34 cellular contexts compared by ENCODE assay signal in the genomic region with DNA sequence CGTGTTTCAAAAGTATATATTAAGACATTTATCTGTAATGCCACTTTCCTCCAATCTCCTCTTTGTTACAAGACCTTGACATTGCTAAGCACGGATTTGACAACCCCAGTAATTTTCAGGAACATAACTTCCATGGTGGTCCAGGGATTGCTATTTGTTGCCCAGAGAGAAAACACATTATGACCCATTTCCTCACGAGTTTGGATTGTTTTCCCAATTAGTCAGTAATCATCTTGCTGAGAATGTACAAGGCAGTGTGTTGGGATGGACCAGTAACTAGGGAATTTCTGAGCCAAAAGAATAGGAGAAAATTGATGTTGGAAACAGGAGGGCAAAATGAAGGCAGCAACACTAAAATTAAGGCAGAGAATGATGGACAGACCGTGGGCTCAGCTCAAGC.
"Had no signal": no experiment of that assay in that cellular context is flagged by ENCODE, and none has a peak within 500 bp of the region (broad histone marks: within the 10 kb centered on the region; RNA-seq: fewer than 3 reads in every experiment).

No MANE protein-coding gene starts in this region.

- H3K4me3 ChIP-seq: adrenal gland, body of pancreas, esophagus squamous epithelium had no signal

- H3K9me3 ChIP-seq: adrenal gland, body of pancreas, esophagus squamous epithelium had no signal

- DNase-seq: activated CD4-positive, alpha-beta memory T cell treated with anti-CD3 and anti-CD28 coated beads for 36 hours; activated CD4-positive, alpha-beta T cell treated with anti-CD3 and anti-CD28 coated beads for 36 hours; activated CD4-positive, alpha-beta T cell treated with anti-CD3 and anti-CD28 coated beads, Interleukin-2, amount 10 ng/mL, durations not matched to agents 24 days and 14 days; activated CD4-positive, CD25-positive, alpha-beta regulatory T cell; activated CD4-positive, CD25-positive, alpha-beta regulatory T cell treated with anti-CD3 and anti-CD28 coated beads, Interleukin-2, amount 50 U/mL, for 72 hours; activated CD8-positive, alpha-beta memory T cell treated with anti-CD3 and anti-CD28 coated beads, Interleukin-2, amount 10 ng/mL, durations not matched to agents 7 days and 5 days; activated CD8-positive, alpha-beta memory T cell treated with anti-CD3 and anti-CD28 coated beads, Interleukin-2, amount 50 U/mL, for 4 hours; activated CD8-positive, alpha-beta T cell treated with anti-CD3 and anti-CD28 coated beads, Interleukin-2, amount 10 ng/mL, durations not matched to agents 7 days and 5 days; activated effector memory CD4-positive, alpha-beta T cell treated with anti-CD3 and anti-CD28 coated beads, Interleukin-2, amount 50 U/mL, for 16 hours; activated naive CD4-positive, alpha-beta T cell treated with anti-CD3 and anti-CD28 coated beads for 36 hours; activated naive CD8-positive, alpha-beta T cell treated with anti-CD3 and anti-CD28 coated beads for 36 hours; activated naive CD8-positive, alpha-beta T cell treated with anti-CD3 and anti-CD28 coated beads, Interleukin-2, amount 50 U/mL, for 24 hours; activated T-cell treated with anti-CD3 and anti-CD28 coated beads, Interleukin-2, amount 50 U/mL, for 1 hour; activated T-cell treated with anti-CD3 and anti-CD28 coated beads, Interleukin-2, amount 50 U/mL, for 48 hours; adrenal gland; amygdala; aorta; body of pancreas; caudate nucleus; cortex of kidney; dermis blood vessel endothelial cell; effector CD4-positive, alpha-beta T cell; effector memory CD8-positive, alpha-beta T cell; erythroblast; esophagus squamous epithelium; foreskin fibroblast; head of caudate nucleus; T-helper 1 cell; T-helper 17 cell; T1000 had no signal

- H3K27ac ChIP-seq: adrenal gland, body of pancreas, esophagus squamous epithelium had no signal

- H3K4me1 ChIP-seq: adrenal gland, body of pancreas, esophagus squamous epithelium had no signal

- H3K27me3 Mint-ChIP-seq: activated CD4-positive, alpha-beta memory T cell treated with anti-CD3 and anti-CD28 coated beads for 36 hours; activated CD4-positive, alpha-beta T cell treated with anti-CD3 and anti-CD28 coated beads for 36 hours; activated CD8-positive, alpha-beta memory T cell treated with anti-CD3 and anti-CD28 coated beads, Interleukin-2, amount 10 ng/mL, durations not matched to agents 7 days and 5 days; activated naive CD4-positive, alpha-beta T cell treated with anti-CD3 and anti-CD28 coated beads, Interleukin-2, amount 50 U/mL, for 24 hours; activated naive CD8-positive, alpha-beta T cell treated with anti-CD3 and anti-CD28 coated beads for 36 hours; activated naive CD8-positive, alpha-beta T cell treated with anti-CD3 and anti-CD28 coated beads, Interleukin-2, amount 50 U/mL, for 24 hours; effector memory CD8-positive, alpha-beta T cell had no signal

- H3K4me3 Mint-ChIP-seq: activated CD4-positive, alpha-beta memory T cell treated with anti-CD3 and anti-CD28 coated beads for 36 hours; activated CD4-positive, alpha-beta T cell treated with anti-CD3 and anti-CD28 coated beads for 36 hours; activated CD4-positive, alpha-beta T cell treated with anti-CD3 and anti-CD28 coated beads, Interleukin-2, amount 10 ng/mL, durations not matched to agents 24 days and 14 days; activated CD8-positive, alpha-beta memory T cell treated with anti-CD3 and anti-CD28 coated beads, Interleukin-2, amount 10 ng/mL, durations not matched to agents 7 days and 5 days; activated CD8-positive, alpha-beta T cell treated with anti-CD3 and anti-CD28 coated beads, Interleukin-2, amount 10 ng/mL, durations not matched to agents 7 days and 5 days; activated naive CD4-positive, alpha-beta T cell treated with anti-CD3 and anti-CD28 coated beads for 36 hours; activated naive CD4-positive, alpha-beta T cell treated with anti-CD3 and anti-CD28 coated beads, Interleukin-2, amount 50 U/mL, for 24 hours; activated naive CD8-positive, alpha-beta T cell treated with anti-CD3 and anti-CD28 coated beads for 36 hours; activated naive CD8-positive, alpha-beta T cell treated with anti-CD3 and anti-CD28 coated beads, Interleukin-2, amount 50 U/mL, for 24 hours; activated T-helper 1 cell treated with anti-CD3 and anti-CD28 coated beads, Interleukin-12 subunit alpha, Interleukin-12 subunit beta, Interleukin-2, Interleukin-4 antibody, amounts not matched to agents 30 ng/mL and 10 ng/mL and 1 ng/mL, durations not matched to agents 14 hours and 24 hours and 36 hours; effector memory CD8-positive, alpha-beta T cell; T-helper 17 cell; T-helper 2 cell treated with Interferon-gamma antibody and Interleukin-4, amounts not matched to agents 5 μg/mL and 100 μg/mL, for 36 hours had no signal

- H3K36me3 ChIP-seq: adrenal gland, esophagus squamous epithelium had no signal

- H3K27ac Mint-ChIP-seq: activated CD4-positive, alpha-beta memory T cell treated with anti-CD3 and anti-CD28 coated beads for 36 hours; activated CD4-positive, alpha-beta T cell treated with anti-CD3 and anti-CD28 coated beads for 36 hours; activated CD4-positive, alpha-beta T cell treated with anti-CD3 and anti-CD28 coated beads, Interleukin-2, amount 10 ng/mL, durations not matched to agents 24 days and 14 days; activated CD8-positive, alpha-beta memory T cell treated with anti-CD3 and anti-CD28 coated beads, Interleukin-2, amount 10 ng/mL, durations not matched to agents 7 days and 5 days; activated CD8-positive, alpha-beta T cell treated with anti-CD3 and anti-CD28 coated beads, Interleukin-2, amount 10 ng/mL, durations not matched to agents 7 days and 5 days; activated naive CD4-positive, alpha-beta T cell treated with anti-CD3 and anti-CD28 coated beads for 36 hours; activated naive CD4-positive, alpha-beta T cell treated with anti-CD3 and anti-CD28 coated beads, Interleukin-2, amount 50 U/mL, for 24 hours; activated naive CD8-positive, alpha-beta T cell treated with anti-CD3 and anti-CD28 coated beads for 36 hours; activated naive CD8-positive, alpha-beta T cell treated with anti-CD3 and anti-CD28 coated beads, Interleukin-2, amount 50 U/mL, for 24 hours; activated T-helper 1 cell treated with anti-CD3 and anti-CD28 coated beads, Interleukin-12 subunit alpha, Interleukin-12 subunit beta, Interleukin-2, Interleukin-4 antibody, amounts not matched to agents 30 ng/mL and 10 ng/mL and 1 ng/mL, durations not matched to agents 14 hours and 24 hours and 36 hours; activated T-helper 2 cell treated with anti-CD3 and anti-CD28 coated beads, Interferon-gamma antibody, Interleukin-2, Interleukin-4, amounts not matched to agents 10 μg/mL and 5 μg/mL and 100 μg/mL, durations not matched to agents 14 hours and 24 hours and 36 hours; effector memory CD8-positive, alpha-beta T cell; T-helper 17 cell; T-helper 2 cell treated with Interferon-gamma antibody and Interleukin-4, amounts not matched to agents 5 μg/mL and 100 μg/mL, for 36 hours had no signal

- H3K4me1 Mint-ChIP-seq: activated CD4-positive, alpha-beta T cell treated with anti-CD3 and anti-CD28 coated beads, Interleukin-2, amount 10 ng/mL, durations not matched to agents 24 days and 14 days; activated CD8-positive, alpha-beta memory T cell treated with anti-CD3 and anti-CD28 coated beads, Interleukin-2, amount 10 ng/mL, durations not matched to agents 7 days and 5 days; activated naive CD8-positive, alpha-beta T cell treated with anti-CD3 and anti-CD28 coated beads, Interleukin-2, amount 50 U/mL, for 24 hours had no signal

- H3K27me3 ChIP-seq: adrenal gland, body of pancreas, esophagus squamous epithelium had no signal

- H3K36me3 Mint-ChIP-seq: activated CD4-positive, alpha-beta memory T cell treated with anti-CD3 and anti-CD28 coated beads for 36 hours; activated CD8-positive, alpha-beta memory T cell treated with anti-CD3 and anti-CD28 coated beads, Interleukin-2, amount 10 ng/mL, durations not matched to agents 7 days and 5 days; activated naive CD4-positive, alpha-beta T cell treated with anti-CD3 and anti-CD28 coated beads, Interleukin-2, amount 50 U/mL, for 24 hours; activated naive CD8-positive, alpha-beta T cell treated with anti-CD3 and anti-CD28 coated beads for 36 hours had no signal

- ATAC-seq: activated CD4-positive, alpha-beta T cell treated with anti-CD3 and anti-CD28 coated beads for 36 hours; activated CD8-positive, alpha-beta memory T cell treated with anti-CD3 and anti-CD28 coated beads, Interleukin-2, amount 10 ng/mL, durations not matched to agents 7 days and 5 days; activated CD8-positive, alpha-beta T cell treated with anti-CD3 and anti-CD28 coated beads, Interleukin-2, amount 10 ng/mL, durations not matched to agents 7 days and 5 days; activated naive CD8-positive, alpha-beta T cell treated with anti-CD3 and anti-CD28 coated beads, Interleukin-2, amount 50 U/mL, for 24 hours; body of pancreas; effector memory CD8-positive, alpha-beta T cell; T-helper 17 cell had no signal

- H3K9me3 Mint-ChIP-seq: activated CD4-positive, alpha-beta memory T cell treated with anti-CD3 and anti-CD28 coated beads for 36 hours; activated naive CD4-positive, alpha-beta T cell treated with anti-CD3 and anti-CD28 coated beads for 36 hours; activated naive CD4-positive, alpha-beta T cell treated with anti-CD3 and anti-CD28 coated beads, Interleukin-2, amount 50 U/mL, for 24 hours; activated naive CD8-positive, alpha-beta T cell treated with anti-CD3 and anti-CD28 coated beads for 36 hours; activated naive CD8-positive, alpha-beta T cell treated with anti-CD3 and anti-CD28 coated beads, Interleukin-2, amount 50 U/mL, for 24 hours; activated T-helper 1 cell treated with anti-CD3 and anti-CD28 coated beads, Interleukin-12 subunit alpha, Interleukin-12 subunit beta, Interleukin-2, Interleukin-4 antibody, amounts not matched to agents 30 ng/mL and 10 ng/mL and 1 ng/mL, durations not matched to agents 14 hours and 24 hours and 36 hours; activated T-helper 2 cell treated with anti-CD3 and anti-CD28 coated beads, Interferon-gamma antibody, Interleukin-2, Interleukin-4, amounts not matched to agents 10 μg/mL and 5 μg/mL and 100 μg/mL, durations not matched to agents 14 hours and 24 hours and 36 hours; T-helper 2 cell treated with Interferon-gamma antibody and Interleukin-4, amounts not matched to agents 5 μg/mL and 100 μg/mL, for 36 hours had no signal
